In genomic region chr3:157443873-157444770, GRCh38 we compare ENCODE assay signal across 21 cellular contexts. TPM values are rescaled to one million over a fixed set of nuclear protein-coding genes. Genes with fewer than 3 reads are reported as not detected.
DNase-seq lines count a peak whose midpoint lies in the region; TF ChIP-seq lines count a peak whose summit lies in the region.
"Had no signal": no experiment of that assay in that cellular context is flagged by ENCODE, and none has a peak within 500 bp of the region (broad histone marks: within the 10 kb centered on the region; RNA-seq: fewer than 3 reads in every experiment).

No MANE protein-coding gene starts in this region.

- TF ChIP-seq CTCF in AG10803 (conservative IDR thresholded peaks at IDR 0.05; ENCODE audit: low read length): no peak
- no peak for TF ChIP-seq CTCF in NB4 (IDR thresholded peaks at IDR 0.05; ENCODE audit: low read depth, low read length)
- no peak for TF ChIP-seq CTCF in choroid plexus epithelial cell (conservative IDR thresholded peaks at IDR 0.05; ENCODE audit: low read depth, low read length)
- TF ChIP-seq CTCF in BE2C (IDR thresholded peaks at IDR 0.05; ENCODE audit: low read depth, low read length): no peak

- H3K27me3 ChIP-seq in BE2C: peaks cover 14% of the 10 kb centered on the region
- H3K27me3 ChIP-seq: ovary, vagina had no signal

- no peaks in the 10 kb centered on the region for H3K4me1 ChIP-seq in BE2C
- H3K4me1 ChIP-seq: gastrocnemius medialis, suprapubic skin, vagina had no signal

- H3K9me3 ChIP-seq in BE2C: no peaks in the 10 kb centered on the region
- H3K9me3 ChIP-seq: gastrocnemius medialis, ovary, suprapubic skin, vagina had no signal

- DNase-seq in AG10803 (ENCODE audit: low read depth) (peak; percentile 75), NB4 (ENCODE audit: low read depth) (peak; percentile 16), choroid plexus epithelial cell (ENCODE audit: low read depth) (peak; percentile 56), iris pigment epithelial cell (ENCODE audit: low read depth) (peak; percentile 31), NCI-H1048 (lab: John Stamatoyannopoulos, UW) (no peak), activated T-cell treated with anti-CD3 and anti-CD28 coated beads for 4 hours (no peak), BE2C (no peak), UCSD-AML1 (lab: John Stamatoyannopoulos, UW; ENCODE audit: unreplicated experiment) (no peak)
- DNase-seq: activated CD4-positive, CD25-positive, alpha-beta regulatory T cell treated with anti-CD3 and anti-CD28 coated beads, Interleukin-2, amount 50 U/mL, for 72 hours; activated CD8-positive, alpha-beta T cell treated with anti-CD3 and anti-CD28 coated beads, Interleukin-2, amount 10 ng/mL, durations not matched to agents 7 days and 5 days; CD4-positive, alpha-beta T cell; DMS79; gastrocnemius medialis; mammary epithelial cell; NCI-H1417 treated with DMSO at 0.1 percent for 48 hours; NCI-H524; ovary; right cardiac atrium; T1000 had no signal

- no peaks in the 10 kb centered on the region for H3K36me3 ChIP-seq in BE2C
- H3K36me3 ChIP-seq: gastrocnemius medialis, ovary, suprapubic skin, vagina had no signal

- no peak overlapping the region for H3K4me3 ChIP-seq in AG10803 (ENCODE audit: low read length)
- H3K4me3 ChIP-seq in NB4 (ENCODE audit: low read depth, low read length): no peak overlapping the region
- no peak overlapping the region for H3K4me3 ChIP-seq in choroid plexus epithelial cell (ENCODE audit: low read depth, low read length)
- no peak overlapping the region for H3K4me3 ChIP-seq in BE2C (ENCODE audit: low read depth, low read length)
- H3K4me3 ChIP-seq: gastrocnemius medialis, ovary, suprapubic skin, vagina had no signal

- TF ChIP-seq POLR2A in NB4 (IDR thresholded peaks at IDR 0.05; ENCODE audit: extremely low read depth, insufficient read length): no peak

RNA-seq across cellular contexts. Expression of gene PTX3, which starts 7.5 kb away (rescaled TPM):
- not detected for polyA plus RNA-seq in BE2C (2012; ENCODE audit: insufficient read depth, insufficient read length, low read depth)

RNA-seq across cellular contexts. Expression of gene VEPH1, which starts 59.1 kb away (rescaled TPM):
- polyA plus RNA-seq in BE2C (2012; ENCODE audit: insufficient read depth, insufficient read length, low read depth): not detected

Comparison
In these comparisons a context has a peak if more than half of its experiments do, and no peak if none do; other contexts are left out.
1. DNase-seq: peak in AG10803 (single experiment), NB4 (single experiment), choroid plexus epithelial cell (single experiment) and iris pigment epithelial cell (single experiment); none in NCI-H1048 (single experiment), activated T-cell treated with anti-CD3 and anti-CD28 coated beads for 4 hours (single experiment), BE2C (single experiment) and UCSD-AML1 (single experiment).